Comparison of ENCODE assay signal across 16 cellular contexts in the genomic region with DNA sequence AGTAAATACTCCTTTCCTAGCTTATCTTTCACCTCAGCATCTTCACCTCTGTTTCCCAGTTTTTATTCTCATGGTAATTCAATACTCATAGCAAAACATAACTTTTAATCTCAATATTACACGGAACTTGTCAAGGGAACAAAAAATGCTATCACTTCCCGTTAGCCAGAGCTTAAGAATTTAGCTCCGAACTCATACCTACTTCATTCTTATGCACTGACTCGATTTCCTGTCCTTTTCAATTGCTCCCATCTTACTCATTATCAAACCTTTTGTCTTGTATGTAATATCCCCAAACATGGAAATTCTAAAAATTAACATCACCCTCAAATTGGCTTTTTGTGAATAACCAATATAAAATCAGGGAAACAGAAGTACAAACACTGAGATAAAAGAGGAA. TPM values are rescaled to one million over a fixed set of nuclear protein-coding genes. Genes with fewer than 3 reads are reported as not detected.
A peak's percentile ranks its signal among the peaks of the same experiment; 100 is the strongest.
DNase-seq lines count a peak whose midpoint lies in the region; ATAC-seq and TF ChIP-seq lines count a peak whose summit lies in the region.
"Had no signal": no experiment of that assay in that cellular context is flagged by ENCODE, and none has a peak within 500 bp of the region (broad histone marks: within the 10 kb centered on the region; RNA-seq: fewer than 3 reads in every experiment).

No MANE protein-coding gene starts in this region.

- CTCF ChIA-PET in IMR-90 (lab: Yijun Ruan, JAX) = interaction anchor here (1.3 kb wide), 1 partner anchor 23 kb away, joined by 3 read pairs; no protein-coding TSS in a partner anchor
- CTCF ChIA-PET in CD8-positive, alpha-beta T cell (lab: Charles Lee) = no interaction called here
- CTCF ChIA-PET in activated CD4-positive, alpha-beta T cell treated with anti-CD3 and anti-CD28 coated beads for 36 hours (lab: Charles Lee) = interaction anchor here (1.0 kb wide), 1 partner anchor 22 kb away, joined by 3 read pairs; no protein-coding TSS in a partner anchor

- peak overlapping the region; percentile 58 to 87; a peak in 1 of 4 replicates for H4K8ac ChIP-seq in IMR-90 (ENCODE audit: low read depth in 2 of 2, low read length in 2 of 2)

- BruUV-seq in IMR-90 (replicated peaks; lab: Mats Ljungman, UMichigan) = no TSS peak

- no peak overlapping the region for H2AFZ ChIP-seq in IMR-90 (replicated peaks; ENCODE audit: low read length, poor library complexity)

- no peak overlapping the region for H3K4me3 Mint-ChIP-seq in CD8-positive, alpha-beta T cell
- no peak overlapping the region for H3K4me3 Mint-ChIP-seq in activated CD4-positive, alpha-beta T cell treated with anti-CD3 and anti-CD28 coated beads for 36 hours

- no peaks in the 10 kb centered on the region; the same call in none of the 2 replicates for H3K4me1 ChIP-seq in IMR-90 (ENCODE audit: control insufficient read depth, insufficient read depth, low read length)
- H3K4me1 ChIP-seq in CD8-positive, alpha-beta T cell (ENCODE audit: insufficient read depth, low read length) = no peaks in the 10 kb centered on the region

- H3K14ac ChIP-seq in IMR-90 (replicated peaks; ENCODE audit: low read depth, low read length) = peak overlapping the region; percentile 70

- no peaks in the 10 kb centered on the region; the same call in 1 of the 2 replicates for H3K36me3 ChIP-seq in IMR-90 (ENCODE audit: control insufficient read depth, insufficient read depth, low read length)
- no peaks in the 10 kb centered on the region for H3K36me3 ChIP-seq in CD8-positive, alpha-beta T cell (ENCODE audit: insufficient read depth, low read length)

- peak overlapping the region; percentile 75; the same call in 1 of the 2 replicates for H3K4me2 ChIP-seq in IMR-90 (ENCODE audit: low read depth, low read length)

- no peaks in the 10 kb centered on the region for H3K9me1 ChIP-seq in IMR-90 (ENCODE audit: insufficient read depth, low read length)

- H4K5ac ChIP-seq in IMR-90 (ENCODE audit: low read depth, low read length) = peak overlapping the region; percentile 63; the same call in 1 of the 2 replicates

- H3K18ac ChIP-seq in IMR-90 (ENCODE audit: low read depth, low read length) = peak overlapping the region; percentile 89; the same call in 1 of the 2 replicates

- H3K27ac Mint-ChIP-seq in CD8-positive, alpha-beta T cell = no peak overlapping the region
- H3K27ac Mint-ChIP-seq in activated CD4-positive, alpha-beta T cell treated with anti-CD3 and anti-CD28 coated beads for 36 hours = no peak overlapping the region

- H3K4me3 ChIP-seq in IMR-90 (ENCODE audit: insufficient read depth, low read depth, low read length) (no peak overlapping the region), astrocyte of the spinal cord (ENCODE audit: low read depth, low read length) (no peak overlapping the region)
- H3K4me3 ChIP-seq in CD8-positive, alpha-beta T cell (ENCODE audit: low read depth, low read length) = no peak overlapping the region
- H3K4me3 ChIP-seq: gastroesophageal sphincter, tibial artery had no signal

- H3K27me3 ChIP-seq in IMR-90 (ENCODE audit: control insufficient read depth, insufficient read depth, low read length) = no peaks in the 10 kb centered on the region
- H3K27me3 ChIP-seq in CD8-positive, alpha-beta T cell (ENCODE audit: insufficient read depth, low read length) = no peaks in the 10 kb centered on the region
- H3K27me3 ChIP-seq: gastroesophageal sphincter, tibial artery had no signal

- TF ChIP-seq CTCF in IMR-90 (conservative IDR thresholded peaks at IDR 0.05; ENCODE audit: low read depth, low read length) (no peak), astrocyte of the spinal cord (IDR thresholded peaks at IDR 0.05; ENCODE audit: low read depth, low read length) (no peak)
- TF ChIP-seq CTCF in CD8-positive, alpha-beta T cell (IDR thresholded peaks at IDR 0.05) = no peak

- peak overlapping the region; percentile 86; the same call in 1 of the 2 replicates for H3K23ac ChIP-seq in IMR-90 (ENCODE audit: low read depth, low read length)

- H3K9me3 ChIP-seq in IMR-90 (ENCODE audit: control insufficient read depth, insufficient read depth, low read length) = no peaks in the 10 kb centered on the region
- H3K9me3 ChIP-seq in CD8-positive, alpha-beta T cell (ENCODE audit: low read length) = no peaks in the 10 kb centered on the region
- H3K9me3 ChIP-seq: gastroesophageal sphincter, tibial artery had no signal

- DNase-seq in AG08396 (ENCODE audit: low spot score) (peak; percentile 6), IMR-90 (peak; percentile 83), astrocyte of the spinal cord (ENCODE audit: low read depth, low spot score) (peak; percentile 67), iris pigment epithelial cell (ENCODE audit: low read depth) (peak; percentile 91), activated gamma-delta T cell treated with Interleukin-2 at 50 U/mL for 16 hours (no peak)
- DNase-seq in CD8-positive, alpha-beta T cell = no peak
- no peak for DNase-seq in activated CD4-positive, alpha-beta T cell treated with anti-CD3 and anti-CD28 coated beads for 36 hours
- DNase-seq: AML-193, DND-41, islet precursor cell, NCI-H1048, NCI-H2171 treated with DMSO at 0.1 percent for 48 hours, tibial artery had no signal

- H3K4ac ChIP-seq in IMR-90 (ENCODE audit: low read depth, low read length) = peak overlapping the region; percentile 74; the same call in 1 of the 2 replicates

- no peak overlapping the region for H2AK9ac ChIP-seq in IMR-90 (replicated peaks; ENCODE audit: low read depth, low read length, poor library complexity)

- no peaks in the 10 kb centered on the region for H3K27me3 Mint-ChIP-seq in CD8-positive, alpha-beta T cell (ENCODE audit: low read depth)
- no peaks in the 10 kb centered on the region for H3K27me3 Mint-ChIP-seq in activated CD4-positive, alpha-beta T cell treated with anti-CD3 and anti-CD28 coated beads for 36 hours

- H4K91ac ChIP-seq in IMR-90 (ENCODE audit: insufficient read depth, low read depth, low read length) = no peak overlapping the region

- no peak overlapping the region for H3K27ac ChIP-seq in IMR-90 (ENCODE audit: insufficient read depth, low read length)
- no peak overlapping the region for H3K27ac ChIP-seq in CD8-positive, alpha-beta T cell (ENCODE audit: low read depth, low read length)
- H3K27ac ChIP-seq: gastroesophageal sphincter, tibial artery had no signal

- H3K36me3 Mint-ChIP-seq in CD8-positive, alpha-beta T cell = peaks cover 38% of the 10 kb centered on the region
- H3K36me3 Mint-ChIP-seq in activated CD4-positive, alpha-beta T cell treated with anti-CD3 and anti-CD28 coated beads for 36 hours (ENCODE audit: low read depth) = peaks cover 20% of the 10 kb centered on the region

- H3K56ac ChIP-seq in IMR-90 (ENCODE audit: extremely low read depth, insufficient read depth, low read length) = peak overlapping the region; percentile 44

- no peak for TF ChIP-seq RAD21 in IMR-90 (IDR thresholded peaks at IDR 0.05; ENCODE audit: low read length)

- no peak overlapping the region for H2AK5ac ChIP-seq in IMR-90 (ENCODE audit: low read depth, low read length)

- TF ChIP-seq POLR2A in IMR-90 (IDR thresholded peaks at IDR 0.05; ENCODE audit: low read depth, low read length) = no peak

- no peaks in the 10 kb centered on the region for H3K4me1 Mint-ChIP-seq in CD8-positive, alpha-beta T cell (ENCODE audit: low read depth)
- H3K4me1 Mint-ChIP-seq in activated CD4-positive, alpha-beta T cell treated with anti-CD3 and anti-CD28 coated beads for 36 hours = peaks cover 2% of the 10 kb centered on the region

- H3K9me3 Mint-ChIP-seq in CD8-positive, alpha-beta T cell = no peaks in the 10 kb centered on the region
- no peaks in the 10 kb centered on the region for H3K9me3 Mint-ChIP-seq in activated CD4-positive, alpha-beta T cell treated with anti-CD3 and anti-CD28 coated beads for 36 hours (ENCODE audit: low read depth)

- WGBS in IMR-90 (ENCODE audit: extremely low coverage in 2 of 2, insufficient read length in 1 of 2), 2 experiments = 0% methylated on average over 2 of the region's 4 CpGs; no CpG with 5 or more reads in 1 of the 2 experiments

- H4K20me1 ChIP-seq in IMR-90 (ENCODE audit: insufficient read depth, low read length) = no peaks in the 10 kb centered on the region

- in situ Hi-C loops in IMR-90 (cut with MboI; ENCODE audit: low sequenced_read_pairs) (no loop called here), astrocyte of the spinal cord (cut with HindIII; ENCODE audit: low sequenced_read_pairs) (no loop called here)

- H2BK5ac ChIP-seq in IMR-90 (ENCODE audit: low read depth, low read length, poor library complexity, severe bottlenecking) = peak overlapping the region; percentile 94

- H2BK15ac ChIP-seq in IMR-90 (ENCODE audit: low read depth, low read length) = no peak overlapping the region

- peak overlapping the region; percentile 86; the same call in 1 of the 2 replicates for H2BK120ac ChIP-seq in IMR-90 (ENCODE audit: low read depth, low read length)

- POLR2A ChIA-PET in IMR-90 (lab: Charles Lee; ENCODE audit: unreplicated experiment) = no interaction called here
- POLR2A ChIA-PET in CD8-positive, alpha-beta T cell (lab: Charles Lee) = no interaction called here
- POLR2A ChIA-PET in activated CD4-positive, alpha-beta T cell treated with anti-CD3 and anti-CD28 coated beads for 36 hours (lab: Charles Lee) = no interaction called here

- intact Hi-C loops in IMR-90 (cut with micrococcal nuclease) = no loop called here
- intact Hi-C loops in CD8-positive, alpha-beta T cell (cut with DNase I, micrococcal nuclease) = no loop called here
- intact Hi-C loops in activated CD4-positive, alpha-beta T cell treated with anti-CD3 and anti-CD28 coated beads for 36 hours (cut with DNase I, micrococcal nuclease) = loop anchor here in 1 of 2 experiments (5.0 kb wide), 1 partner anchor 47 kb away; no protein-coding TSS in a partner anchor

- peaks cover 0 to 3% of the 10 kb centered on the region in 2 experiments; a peak in 1 of 4 replicates for H3K79me1 ChIP-seq in IMR-90 (ENCODE audit: low read depth in 1 of 2, low read length in 2 of 2)

- H3K9ac ChIP-seq in IMR-90 (ENCODE audit: low read depth, low read length) = no peak overlapping the region

- H2BK20ac ChIP-seq in IMR-90 (ENCODE audit: low read depth, low read length) = peak overlapping the region; percentile 76; the same call in 1 of the 2 replicates

- dilution Hi-C loops in IMR-90 (cut with HindIII; ENCODE audit: low sequenced_read_pairs, unreplicated experiment) = no loop called here

- peak; percentile 59 for ATAC-seq in IMR-90 (ENCODE audit: low read depth)
- no peak for ATAC-seq in CD8-positive, alpha-beta T cell
- ATAC-seq in activated CD4-positive, alpha-beta T cell treated with anti-CD3 and anti-CD28 coated beads for 36 hours = no peak
- no peak for ATAC-seq in HG02763 (IDR thresholded peaks at IDR 0.05; ENCODE audit: unreplicated experiment)
- ATAC-seq: gastroesophageal sphincter had no signal

RNA-seq across cellular contexts. Expression of gene MYEF2, which starts 28.2 kb away (rescaled TPM):
- total RNA-seq in IMR-90 (2012; rRNA removed) = 4.5 and 7.5 TPM in 2 replicates
- 5.8 and 6.3 TPM in 2 replicates for polyA plus RNA-seq in IMR-90 (2012; rRNA removed)
- polyA plus RNA-seq in IMR-90 (2012; cell fraction: cytosol; rRNA removed) = 2.0 and 3.0 TPM in 2 replicates
- 5.7 and 15.3 TPM in 2 replicates for polyA plus RNA-seq in IMR-90 (2012; cell fraction: nucleus; rRNA removed; ENCODE audit: low replicate concordance)
- 10 to 100 TPM; 23.2 to 29.3 TPM for total RNA-seq in CD8-positive, alpha-beta T cell
- 10 to 100 TPM; 23.8 to 27.7 TPM for total RNA-seq in activated CD4-positive, alpha-beta T cell treated with anti-CD3 and anti-CD28 coated beads for 36 hours

RNA-seq across cellular contexts. Expression of gene SLC24A5, which starts 29.1 kb away (rescaled TPM):
- not detected in 2 replicates for total RNA-seq in IMR-90 (2012; rRNA removed)
- not detected in 2 replicates for polyA plus RNA-seq in IMR-90 (2012; rRNA removed)
- not detected in 2 replicates for polyA plus RNA-seq in IMR-90 (2012; cell fraction: cytosol; rRNA removed)
- not detected in 2 replicates for polyA plus RNA-seq in IMR-90 (2012; cell fraction: nucleus; rRNA removed; ENCODE audit: low replicate concordance)
- not detected for total RNA-seq in CD8-positive, alpha-beta T cell
- total RNA-seq in activated CD4-positive, alpha-beta T cell treated with anti-CD3 and anti-CD28 coated beads for 36 hours = not detected
- total RNA-seq: gastroesophageal sphincter had no signal
- polyA plus RNA-seq: adipose tissue had no signal

RNA-seq across cellular contexts. Expression of gene CTXN2, which starts 41.6 kb away (rescaled TPM):
- total RNA-seq in IMR-90 (2012; rRNA removed) = not detected in 2 replicates
- polyA plus RNA-seq in IMR-90 (2012; rRNA removed) = not detected in 2 replicates
- polyA plus RNA-seq in IMR-90 (2012; cell fraction: cytosol; rRNA removed) = not detected in 2 replicates
- not detected in 2 replicates for polyA plus RNA-seq in IMR-90 (2012; cell fraction: nucleus; rRNA removed; ENCODE audit: low replicate concordance)
- total RNA-seq in CD8-positive, alpha-beta T cell = not detected
- total RNA-seq in activated CD4-positive, alpha-beta T cell treated with anti-CD3 and anti-CD28 coated beads for 36 hours = under 1 TPM in 1 of 2 experiments, not detected in 1; 0.05 TPM
- total RNA-seq: gastroesophageal sphincter had no signal

RNA-seq across cellular contexts. Expression of gene SLC12A1, which starts 56.2 kb away (rescaled TPM):
- not detected in 2 replicates for total RNA-seq in IMR-90 (2012; rRNA removed)
- not detected in 2 replicates for polyA plus RNA-seq in IMR-90 (2012; rRNA removed)
- polyA plus RNA-seq in IMR-90 (2012; cell fraction: cytosol; rRNA removed) = not detected in 2 replicates
- polyA plus RNA-seq in IMR-90 (2012; cell fraction: nucleus; rRNA removed; ENCODE audit: low replicate concordance) = not detected in 2 replicates
- not detected for total RNA-seq in CD8-positive, alpha-beta T cell
- not detected for total RNA-seq in activated CD4-positive, alpha-beta T cell treated with anti-CD3 and anti-CD28 coated beads for 36 hours
- total RNA-seq: gastroesophageal sphincter had no signal
- polyA plus RNA-seq: adipose tissue had no signal

Comparison
In these comparisons a context has a peak if more than half of its experiments do, and no peak if none do; other contexts are left out.
1. DNase-seq: peak in AG08396 (single experiment), IMR-90 (single experiment), astrocyte of the spinal cord (single experiment) and iris pigment epithelial cell (single experiment); none in activated gamma-delta T cell treated with Interleukin-2 at 50 U/mL for 16 hours (single experiment), CD8-positive, alpha-beta T cell (0 of 7) and activated CD4-positive, alpha-beta T cell treated with anti-CD3 and anti-CD28 coated beads for 36 hours (single experiment).